Comparison of ENCODE assay signal across 13 cellular contexts in the genomic region with DNA sequence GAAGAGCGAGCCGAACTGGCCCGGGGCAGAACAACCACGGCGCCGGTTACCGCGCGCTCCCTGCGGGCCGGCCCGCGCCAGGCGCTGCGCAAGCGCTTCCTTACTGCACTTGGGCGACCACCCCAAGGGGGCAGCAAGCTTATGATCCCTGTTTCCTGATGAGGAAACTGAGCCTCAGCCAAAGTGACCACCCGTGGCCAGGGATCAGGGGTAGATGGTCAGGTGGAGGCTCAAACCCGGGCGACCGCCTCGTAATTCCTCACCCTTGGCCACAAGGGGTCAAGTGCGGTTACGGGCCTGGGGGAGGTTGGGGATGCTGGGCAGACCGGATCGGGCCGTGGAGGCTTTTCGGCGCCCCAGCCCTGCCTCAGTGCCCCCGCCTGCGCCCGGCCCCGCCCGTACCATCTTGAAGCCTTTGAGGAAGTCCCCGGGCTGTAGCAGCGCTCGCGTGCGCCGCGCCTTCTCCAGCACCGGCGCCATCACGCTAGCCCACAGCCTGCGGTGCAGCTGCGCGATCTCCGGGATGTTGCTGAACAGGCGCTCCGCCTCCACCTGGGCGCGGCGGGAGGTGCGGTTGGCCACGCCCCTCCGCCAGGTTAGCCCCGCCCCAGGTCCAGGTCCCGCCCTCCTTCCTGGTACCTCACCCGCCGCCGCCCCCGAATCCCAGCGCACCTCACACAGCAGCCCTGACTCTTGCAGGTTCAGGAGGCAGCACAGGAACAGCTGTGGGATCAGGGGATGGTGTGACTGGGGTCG. TPM values are rescaled to one million over a fixed set of nuclear protein-coding genes. Genes with fewer than 3 reads are reported as not detected.
DNase-seq lines count a peak whose midpoint lies in the region; ATAC-seq, FAIRE-seq and TF ChIP-seq lines count a peak whose summit lies in the region.
"Had no signal": no experiment of that assay in that cellular context is flagged by ENCODE, and none has a peak within 500 bp of the region (broad histone marks: within the 10 kb centered on the region; RNA-seq: fewer than 3 reads in every experiment).

No MANE protein-coding gene starts in this region.

- no peak overlapping the region for H4K91ac ChIP-seq in H9 (ENCODE audit: insufficient read length, low read depth, low read length)

- H3T11ph ChIP-seq in H9 (ENCODE audit: low read length) = no peak overlapping the region

- H3K27me3 ChIP-seq in H9 (ENCODE audit: insufficient read depth, low read length) (no peaks in the 10 kb centered on the region), bronchial epithelial cell (ENCODE audit: control insufficient read depth, insufficient read depth, low read length) (no peaks in the 10 kb centered on the region), left ventricle myocardium inferior (ENCODE audit: low read depth) (no peaks in the 10 kb centered on the region)

- no peak overlapping the region for H3K27ac Mint-ChIP-seq in H9
- H3K27ac Mint-ChIP-seq: activated naive CD8-positive, alpha-beta T cell treated with anti-CD3 and anti-CD28 coated beads, Interleukin-2, amount 50 U/mL, for 24 hours had no signal

- H3K4me3 ChIP-seq in bronchial epithelial cell (ENCODE audit: low read depth, low read length) = no peak overlapping the region
- no peak overlapping the region for H3K4me3 ChIP-seq in mucosa of descending colon
- no peak overlapping the region for H3K4me3 ChIP-seq in left ventricle myocardium inferior

- H3K4me3 Mint-ChIP-seq in H9 = no peak overlapping the region
- H3K4me3 Mint-ChIP-seq: activated naive CD8-positive, alpha-beta T cell treated with anti-CD3 and anti-CD28 coated beads, Interleukin-2, amount 50 U/mL, for 24 hours had no signal

- H3K4me1 Mint-ChIP-seq in H9 = peaks cover 9 to 32% of the 10 kb centered on the region in 2 experiments

- no peak overlapping the region for H2BK15ac ChIP-seq in H9 (ENCODE audit: low read depth, low read length)

- no peak overlapping the region for H2BK12ac ChIP-seq in H9 (ENCODE audit: insufficient read length, low read depth, low read length)

- no peaks in the 10 kb centered on the region for H3K79me2 ChIP-seq in H9 (ENCODE audit: insufficient read depth, low read length)

- no peak overlapping the region for H3K4me2 ChIP-seq in H9 (ENCODE audit: insufficient read depth, insufficient read length, low read length)

- no peak overlapping the region for H3K27ac ChIP-seq in H9 (ENCODE audit: insufficient read length, low read depth, low read length)
- no peak overlapping the region for H3K27ac ChIP-seq in left ventricle myocardium inferior (replicated peaks)
- H3K27ac ChIP-seq: VCaP had no signal

- no peaks in the 10 kb centered on the region for H4K20me1 ChIP-seq in H9 (ENCODE audit: control insufficient read depth, insufficient read depth, insufficient read length)

- no peaks in the 10 kb centered on the region for H3K9me3 Mint-ChIP-seq in H9
- H3K9me3 Mint-ChIP-seq: activated naive CD8-positive, alpha-beta T cell treated with anti-CD3 and anti-CD28 coated beads, Interleukin-2, amount 50 U/mL, for 24 hours had no signal

- H3K27me3 Mint-ChIP-seq in H9 (ENCODE audit: low read depth) = no peaks in the 10 kb centered on the region
- H3K27me3 Mint-ChIP-seq: activated naive CD8-positive, alpha-beta T cell treated with anti-CD3 and anti-CD28 coated beads, Interleukin-2, amount 50 U/mL, for 24 hours had no signal

- H3K4ac ChIP-seq in H9 (ENCODE audit: low read depth, low read length) = no peak overlapping the region

- H3K79me1 ChIP-seq in H9 (ENCODE audit: insufficient read depth, low read depth, low read length, poor library complexity, severe bottlenecking) = no peaks in the 10 kb centered on the region

- H3K23me2 ChIP-seq in H9 (ENCODE audit: insufficient read length, low read depth, low read length, poor library complexity, severe bottlenecking) = no peaks in the 10 kb centered on the region

- no peak overlapping the region for H2BK5ac ChIP-seq in H9 (ENCODE audit: insufficient read length, low read length)

- FAIRE-seq in bronchial epithelial cell (lab: Jason Lieb, UNC) = no peak

- peaks cover 19 to 51% (median 43%) of the 10 kb centered on the region in 3 experiments; a peak in 6 of 7 replicates for H3K36me3 Mint-ChIP-seq in H9 (ENCODE audit: insufficient read depth in 1 of 3, low read depth in 3 of 3)

- H3K9me3 ChIP-seq in H9 (ENCODE audit: control insufficient read depth, low read depth, low read length) (no peaks in the 10 kb centered on the region), mucosa of descending colon (no peaks in the 10 kb centered on the region), left ventricle myocardium inferior (replicated peaks) (no peaks in the 10 kb centered on the region)

- DNase-seq in H9 (peak; percentile 89), bronchial epithelial cell (ENCODE audit: low read depth) (peak; percentile 23), mucosa of descending colon (peak; percentile 92 to 95 (median 94)), HUDEP-2 (lab: John Stamatoyannopoulos, UW; ENCODE audit: unreplicated experiment in 76 of 76) (no peak), Ammon's horn (ENCODE audit: low spot score) (no peak), left ventricle myocardium inferior (no peak)
- DNase-seq: activated CD8-positive, alpha-beta memory T cell treated with anti-CD3 and anti-CD28 coated beads, Interleukin-2, amount 50 U/mL, for 48 hours; activated naive CD8-positive, alpha-beta T cell treated with anti-CD3 and anti-CD28 coated beads, Interleukin-2, amount 50 U/mL, for 24 hours; DMS53; NCI-H2171; stimulated activated CD4-positive, alpha-beta T cell treated with anti-CD3 and anti-CD28 coated beads, Interleukin-4, amount 100 ng/mL, for 24 hours had no signal

- peaks cover 64% of the 10 kb centered on the region for H3K36me3 ChIP-seq in bronchial epithelial cell (ENCODE audit: control insufficient read depth, insufficient read depth, low read length)
- H3K36me3 ChIP-seq in mucosa of descending colon (ENCODE audit: low read depth) = no peaks in the 10 kb centered on the region
- H3K36me3 ChIP-seq in left ventricle myocardium inferior = peaks cover 75% of the 10 kb centered on the region

- no peak overlapping the region for H2AK5ac ChIP-seq in H9 (ENCODE audit: insufficient read length, low read length)

- H3K4me1 ChIP-seq in H9 (ENCODE audit: insufficient read depth, low read length) (no peaks in the 10 kb centered on the region; the same call in 1 of the 2 replicates), mucosa of descending colon (ENCODE audit: low read depth) (peaks cover 38% of the 10 kb centered on the region), left ventricle myocardium inferior (peaks cover 10% of the 10 kb centered on the region)

- no peak overlapping the region for H4K8ac ChIP-seq in H9 (replicated peaks; ENCODE audit: insufficient read length, low read depth, low read length)

- WGBS in H9 (ENCODE audit: extremely low coverage, insufficient read length, low lambda C conversion rate) = no CpG with 5 or more reads among the region's 64 CpGs

- intact Hi-C loops in mucosa of descending colon (cut with DNase I, micrococcal nuclease) = no loop called here
- intact Hi-C loops in left ventricle myocardium inferior (cut with micrococcal nuclease) = loop anchor here (10.0 kb wide), 1 partner anchor 54 kb away; no protein-coding TSS in a partner anchor

- H2BK20ac ChIP-seq in H9 (ENCODE audit: low read depth, low read length, poor library complexity, severe bottlenecking) = no peak overlapping the region

- ATAC-seq in mucosa of descending colon = peak; percentile 80
- ATAC-seq: activated naive CD8-positive, alpha-beta T cell treated with anti-CD3 and anti-CD28 coated beads, Interleukin-2, amount 50 U/mL, for 24 hours; SK-N-SH treated with all-trans-retinoic acid at 6 μM for 48 hours had no signal

- H3K9ac ChIP-seq in H9 (ENCODE audit: extremely low read depth, insufficient read length, low read length) = no peak overlapping the region

- H3K14ac ChIP-seq in H9 (ENCODE audit: insufficient read depth, low read length) = no peak overlapping the region

- TF ChIP-seq CTCF in H9 (conservative IDR thresholded peaks at IDR 0.05) = no peak
- no peak for TF ChIP-seq CTCF in bronchial epithelial cell (IDR thresholded peaks at IDR 0.05; ENCODE audit: insufficient read depth, low read length, severe bottlenecking)
- TF ChIP-seq CTCF in mucosa of descending colon (IDR thresholded peaks at IDR 0.05) = no peak
- TF ChIP-seq CTCF in left ventricle myocardium inferior (IDR thresholded peaks at IDR 0.05; ENCODE audit: borderline replicate concordance) = no peak

- H4K5ac ChIP-seq in H9 (ENCODE audit: insufficient read length, low read depth, low read length) = no peak overlapping the region

- H3K18ac ChIP-seq in H9 (ENCODE audit: insufficient read length, low read depth, low read length) = no peak overlapping the region

- no peak overlapping the region for H2AFZ ChIP-seq in H9 (ENCODE audit: low read length)

- H2BK120ac ChIP-seq in H9 (ENCODE audit: low read depth, low read length, poor library complexity, severe bottlenecking) = no peak overlapping the region

- H3K56ac ChIP-seq in H9 (ENCODE audit: insufficient read length, low read depth, low read length) = no peak overlapping the region

- H3K23ac ChIP-seq in H9 (ENCODE audit: insufficient read length, low read depth, low read length) = no peak overlapping the region

RNA-seq across cellular contexts. Expression of gene TNFRSF25, which starts 5.3 kb away (rescaled TPM):
- total RNA-seq in H9 (2021) (18.3 and 19.4 TPM in 2 replicates), bronchial epithelial cell (20.5 and 30.3 TPM in 2 replicates), mucosa of descending colon (10 to 100 TPM; 18.3 to 45.1 (median 35.3) TPM), left ventricle myocardium inferior (12.6 TPM)

RNA-seq across cellular contexts. Expression of gene PLEKHG5, which starts 20.2 kb away (rescaled TPM):
- 20.7 and 22.3 TPM in 2 replicates for total RNA-seq in H9 (2021)
- total RNA-seq in bronchial epithelial cell = 42.9 and 45.2 TPM in 2 replicates
- 10 to 100 TPM; 20.1 to 32.9 (median 20.2) TPM for total RNA-seq in mucosa of descending colon
- total RNA-seq in left ventricle myocardium inferior = 16.2 TPM

RNA-seq across cellular contexts. Expression of gene ESPN, which starts 46.7 kb away (rescaled TPM):
- total RNA-seq in H9 (2021) (53.1 and 59.3 TPM in 2 replicates), bronchial epithelial cell (4.5 and 8.4 TPM in 2 replicates), mucosa of descending colon (100 to 1,000 TPM in 2 of 3 donors, 10 to 100 TPM in 1; 65.7 to 137 (median 124) TPM), left ventricle myocardium inferior (0.41 TPM)

RNA-seq across cellular contexts. Expression of gene HES2, which starts 51.5 kb away (rescaled TPM):
- total RNA-seq in H9 (2021) = 0.81 and 1.2 TPM in 2 replicates
- 98.1 and 116 TPM in 2 replicates for total RNA-seq in bronchial epithelial cell
- total RNA-seq in mucosa of descending colon = 10 to 100 TPM in 2 of 3 donors, 1 to 10 TPM in 1; 8.6 to 23.0 (median 22.4) TPM
- not detected for total RNA-seq in left ventricle myocardium inferior

Comparison
In these comparisons a context has a peak if more than half of its experiments do, and no peak if none do; other contexts are left out.
1. DNase-seq: peak in H9 (single experiment), bronchial epithelial cell (single experiment) and mucosa of descending colon (3 of 3); none in HUDEP-2 (0 of 76), Ammon's horn (single experiment) and left ventricle myocardium inferior (single experiment).